26 cellular contexts compared by ENCODE assay signal in the genomic region with DNA sequence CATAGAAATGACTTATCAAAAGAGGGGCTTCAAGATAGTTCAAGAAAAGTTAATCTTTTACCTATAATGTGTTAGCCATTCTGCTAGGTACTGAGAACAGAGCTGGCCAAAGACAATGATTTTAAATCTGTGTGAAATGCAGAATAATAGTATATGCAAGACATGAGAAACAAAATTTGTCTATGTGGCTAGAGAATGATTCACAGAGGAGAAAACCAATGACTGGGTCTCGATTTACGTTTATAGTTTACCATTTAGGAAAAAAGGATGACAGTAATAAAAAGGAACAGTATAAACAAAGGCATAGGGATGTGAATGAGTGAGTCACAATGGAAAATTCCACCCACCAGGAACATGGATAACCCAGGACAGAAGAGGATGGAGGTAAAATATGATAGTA. TPM values are rescaled to one million over a fixed set of nuclear protein-coding genes. Genes with fewer than 3 reads are reported as not detected.
A peak's percentile ranks its signal among the peaks of the same experiment; 100 is the strongest.
DNase-seq lines count a peak whose midpoint lies in the region; ATAC-seq and TF ChIP-seq lines count a peak whose summit lies in the region.
"Had no signal": no experiment of that assay in that cellular context is flagged by ENCODE, and none has a peak within 500 bp of the region (broad histone marks: within the 10 kb centered on the region; RNA-seq: fewer than 3 reads in every experiment).

No MANE protein-coding gene starts in this region.

- in situ Hi-C loops in ACHN (cut with HindIII; ENCODE audit: low pct_ligation_motif_present, low pct_unique_long_range_greater_than_20kb, low sequenced_read_pairs) = no loop called here

- H3K27me3 ChIP-seq in mesenchymal stem cell (ENCODE audit: control insufficient read depth in 1 of 2, insufficient read depth in 1 of 2, low read length in 2 of 2) = no peaks in the 10 kb centered on the region
- H3K27me3 ChIP-seq: BE2C had no signal

- no peaks in the 10 kb centered on the region for H3K79me1 ChIP-seq in mesenchymal stem cell (replicated peaks; ENCODE audit: low read length, poor library complexity, severe bottlenecking)

- peak overlapping the region; percentile 88 for H3K27ac ChIP-seq in mesenchymal stem cell (ENCODE audit: low read length, poor library complexity, severe bottlenecking)
- H3K27ac ChIP-seq: 22Rv1 had no signal

- H3K23ac ChIP-seq in mesenchymal stem cell (ENCODE audit: low read length in 2 of 2) = no peak overlapping the region

- no peak for TF ChIP-seq CTCF in fibroblast of villous mesenchyme (IDR thresholded peaks at IDR 0.05; ENCODE audit: insufficient read depth, low read depth, low read length)

- no peak overlapping the region for H3K4ac ChIP-seq in mesenchymal stem cell (ENCODE audit: low read depth in 1 of 2, low read length in 2 of 2)

- H3K36me3 ChIP-seq in mesenchymal stem cell (ENCODE audit: control insufficient read depth in 1 of 2, insufficient read depth in 2 of 2, low read depth in 1 of 2, low read length in 2 of 2) = no peaks in the 10 kb centered on the region
- H3K36me3 ChIP-seq: BE2C had no signal

- H3K4me1 ChIP-seq in mesenchymal stem cell (ENCODE audit: control insufficient read depth, insufficient read depth, low read depth, low read length) = peaks cover 5% of the 10 kb centered on the region
- H3K4me1 ChIP-seq: BE2C had no signal

- H3K9me3 ChIP-seq in mesenchymal stem cell (ENCODE audit: control insufficient read depth, low read length) = peaks cover 4% of the 10 kb centered on the region
- H3K9me3 ChIP-seq: BE2C had no signal

- no peak overlapping the region for H2BK120ac ChIP-seq in mesenchymal stem cell (ENCODE audit: low read depth, low read length)

- H3K14ac ChIP-seq in mesenchymal stem cell (ENCODE audit: low read length in 2 of 2) = no peak overlapping the region

- 35% methylated on average over 2 of the region's 2 CpGs for WGBS in mesenchymal stem cell

- peak; percentile 31 for DNase-seq in ACHN
- peak; percentile 20 for DNase-seq in M059J (ENCODE audit: low read depth)
- DNase-seq in fibroblast of villous mesenchyme (ENCODE audit: low read depth) = peak; percentile 20
- DNase-seq in mesenchymal stem cell = peak; percentile 44
- DNase-seq in NCI-H82 (lab: John Stamatoyannopoulos, UW) = no peak
- DNase-seq: BE2C; Calu3; CD8-positive, alpha-beta memory T cell; DMS153; DND-41; Kasumi-1; MV-4-11; NCI-H1105; NCI-H146; NCI-H1930; NCI-H2107; NCI-H524 treated with DMSO at 0.1 percent for 48 hours; SHP77 treated with DMSO at 0.1 percent for 48 hours had no signal

- no peak overlapping the region for H4K8ac ChIP-seq in mesenchymal stem cell (ENCODE audit: low read length)

- H3K18ac ChIP-seq in mesenchymal stem cell (ENCODE audit: low read depth in 1 of 2, low read length in 2 of 2) = no peak overlapping the region

- H3K4me2 ChIP-seq in mesenchymal stem cell (ENCODE audit: low read length, poor library complexity, severe bottlenecking) = no peak overlapping the region

- no peak overlapping the region for H2BK12ac ChIP-seq in mesenchymal stem cell (ENCODE audit: low read length in 2 of 2)

- H4K91ac ChIP-seq in mesenchymal stem cell (ENCODE audit: low read length) = no peak overlapping the region

- ATAC-seq in HG03095 (IDR thresholded peaks at IDR 0.05; ENCODE audit: unreplicated experiment) (no peak), HG02798 (IDR thresholded peaks at IDR 0.05; ENCODE audit: poor library complexity, unreplicated experiment) (no peak)
- ATAC-seq: HCT116, K562, Panc1 had no signal

- no peak overlapping the region for H2BK5ac ChIP-seq in mesenchymal stem cell (ENCODE audit: low read depth, low read length, poor library complexity, severe bottlenecking)

- H2BK15ac ChIP-seq in mesenchymal stem cell (ENCODE audit: low read depth, poor library complexity, severe bottlenecking) = no peak overlapping the region

- no peak overlapping the region for H3K9ac ChIP-seq in mesenchymal stem cell (ENCODE audit: low read length)

- H2AFZ ChIP-seq in mesenchymal stem cell (ENCODE audit: low read depth, low read length) = no peak overlapping the region

- no peak overlapping the region for H2AK5ac ChIP-seq in mesenchymal stem cell (ENCODE audit: low read length, severe bottlenecking)

- H3K4me3 ChIP-seq in fibroblast of villous mesenchyme (ENCODE audit: low read depth, low read length) (no peak overlapping the region), mesenchymal stem cell (ENCODE audit: insufficient read depth in 1 of 2, low read depth in 1 of 2, low read length in 2 of 2) (no peak overlapping the region)
- H3K4me3 ChIP-seq: K562 had no signal

RNA-seq across cellular contexts. Expression of a gene that starts 31.9 kb away (rescaled TPM):
- not detected in 2 replicates for total RNA-seq in M059J (2014; rRNA removed; shearing (Covaris generic))
- total RNA-seq in fibroblast of villous mesenchyme = 0.32 and 0.86 TPM in 2 replicates
- 0.54 TPM for polyA plus RNA-seq in mesenchymal stem cell (2013, experiment 1 of 2)
- 0.59 TPM for polyA plus RNA-seq in mesenchymal stem cell (2013, experiment 2 of 2)
- total RNA-seq: CD8-positive, alpha-beta memory T cell; MCF 10A had no signal
- polyA plus RNA-seq: CD14-positive monocyte; CD8-positive, alpha-beta memory T cell had no signal
